8 cellular contexts compared by ENCODE assay signal in genomic region chr2:62792408-62792807, GRCh38.
"Had no signal": no experiment of that assay in that cellular context is flagged by ENCODE, and none has a peak within 500 bp of the region (broad histone marks: within the 10 kb centered on the region; RNA-seq: fewer than 3 reads in every experiment).

No MANE protein-coding gene starts in this region.

- H3K9ac ChIP-seq: GM23248 had no signal

- H3K9me3 ChIP-seq: HAP-1 had no signal

- ATAC-seq: HCT116 had no signal

- H3K36me3 ChIP-seq: HAP-1 had no signal

- H3K4me3 ChIP-seq: GM23248, HAP-1 had no signal

- DNase-seq: GM23248, GOT3, H7, HFFc6, KG1 had no signal

- H2AFZ ChIP-seq: GM23248 had no signal

- H3K27ac ChIP-seq: GM23248, HL-60 had no signal
